In the genomic region with DNA sequence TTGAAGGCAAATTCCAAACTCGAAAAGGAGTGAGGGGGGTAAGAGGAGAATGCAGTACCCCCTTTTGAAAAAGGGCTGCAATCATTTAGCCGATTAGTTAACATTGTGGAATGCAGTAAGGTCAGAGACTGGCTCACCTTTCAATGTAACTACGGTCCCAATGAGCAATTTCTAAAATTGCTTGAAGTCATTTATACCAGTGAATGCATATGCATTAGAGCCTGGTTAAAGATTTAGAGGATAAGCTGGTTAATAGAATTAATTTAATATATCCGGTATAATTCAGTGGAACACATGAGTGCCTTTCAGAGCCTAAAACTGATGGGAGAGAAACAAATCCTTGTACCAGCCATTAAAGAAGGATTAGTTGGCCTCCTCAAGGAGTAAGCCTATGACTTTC, we compare ENCODE assay signal across 28 cellular contexts.
"Had no signal": no experiment of that assay in that cellular context is flagged by ENCODE, and none has a peak within 500 bp of the region (broad histone marks: within the 10 kb centered on the region; RNA-seq: fewer than 3 reads in every experiment).

No MANE protein-coding gene starts in this region.

- H3K36me3 Mint-ChIP-seq: naive thymus-derived CD8-positive, alpha-beta T cell; stimulated activated memory B cell treated with anti-CD40 and anti-IgM and Interleukin-4, amounts not matched to agents 10 μg/mL and 1 μg/mL and 100 μg/mL, for 72 hours; type B pancreatic cell had no signal

- H3K27ac ChIP-seq: left lung, lower lobe of right lung, pancreas, prostate gland, right atrium auricular region, right lobe of liver, tibial nerve, uterus had no signal

- DNase-seq: kidney glomerular epithelial cell; left cardiac atrium; left lung; lower lobe of right lung; mammary epithelial cell; mesenchymal stem cell; naive thymus-derived CD8-positive, alpha-beta T cell; nucleus accumbens; pancreas; posterior cingulate gyrus; right lobe of liver; stimulated activated CD4-positive, alpha-beta T cell treated with anti-CD3 and anti-CD28 coated beads, Interleukin-1b, Interleukin-23, amount 100 ng/mL, for 48 hours; stimulated activated CD4-positive, alpha-beta T cell treated with anti-CD3 and anti-CD28 coated beads, Interleukin-2, amount 100 ng/mL, for 48 hours; stimulated activated CD4-positive, alpha-beta T cell treated with anti-CD3 and anti-CD28 coated beads, Interleukin-4, amount 100 ng/mL, for 4 hours; stimulated activated CD8-positive, alpha-beta memory T cell treated with anti-CD3 and anti-CD28 coated beads, Interleukin-4, amount 100 ng/mL, for 48 hours; stimulated activated naive CD4-positive, alpha-beta T cell treated with Interleukin-2 at 50 U/mL for 16 hours; stimulated activated naive CD8-positive, alpha-beta T cell treated with anti-CD3 and anti-CD28 coated beads, Interleukin-15, amount 100 ng/mL, for 72 hours; substantia nigra; uterus had no signal

- H3K27me3 Mint-ChIP-seq: stimulated activated memory B cell treated with anti-CD40 and anti-IgM and Interleukin-4, amounts not matched to agents 10 μg/mL and 1 μg/mL and 100 μg/mL, for 72 hours; stimulated activated naive CD8-positive, alpha-beta T cell treated with anti-CD3 and anti-CD28 coated beads, Interleukin-15, amount 100 ng/mL, for 72 hours; type B pancreatic cell had no signal

- H3K4me1 Mint-ChIP-seq: naive thymus-derived CD8-positive, alpha-beta T cell; stimulated activated memory B cell treated with anti-CD40 and anti-IgM and Interleukin-4, amounts not matched to agents 10 μg/mL and 1 μg/mL and 100 μg/mL, for 72 hours; stimulated activated naive CD8-positive, alpha-beta T cell treated with anti-CD3 and anti-CD28 coated beads, Interleukin-15, amount 100 ng/mL, for 72 hours had no signal

- FAIRE-seq: keratinocyte, pancreas had no signal

- H3K9me3 ChIP-seq: lower lobe of right lung, pancreas, prostate gland, right atrium auricular region, right lobe of liver, uterus had no signal

- ATAC-seq: left cardiac atrium; naive thymus-derived CD8-positive, alpha-beta T cell; right lobe of liver; stimulated activated memory B cell treated with anti-CD40 and anti-IgM and Interleukin-4, amounts not matched to agents 10 μg/mL and 1 μg/mL and 100 μg/mL, for 72 hours; stimulated activated naive CD8-positive, alpha-beta T cell treated with anti-CD3 and anti-CD28 coated beads, Interleukin-15, amount 100 ng/mL, for 72 hours had no signal

- H3K4me3 ChIP-seq: left lung, lower lobe of right lung, pancreas, prostate gland, right atrium auricular region, right lobe of liver, smooth muscle cell, tibial nerve, uterus had no signal

- H3K4me2 ChIP-seq: smooth muscle cell had no signal

- H3K4me1 ChIP-seq: lower lobe of right lung, prostate gland, right atrium auricular region, right lobe of liver, tibial nerve, uterus had no signal

- H3K36me3 ChIP-seq: left lung, lower lobe of right lung, pancreas, prostate gland, right atrium auricular region, right lobe of liver, tibial nerve, uterus had no signal

- H3K27me3 ChIP-seq: left lung, pancreas, right atrium auricular region, right lobe of liver, tibial nerve, uterus had no signal

- H3K4me3 Mint-ChIP-seq: naive thymus-derived CD8-positive, alpha-beta T cell; nephron; neural crest cell; stimulated activated memory B cell treated with anti-CD40 and anti-IgM and Interleukin-4, amounts not matched to agents 10 μg/mL and 1 μg/mL and 100 μg/mL, for 72 hours; stimulated activated naive CD8-positive, alpha-beta T cell treated with anti-CD3 and anti-CD28 coated beads, Interleukin-15, amount 100 ng/mL, for 72 hours; type B pancreatic cell had no signal

- H3K27ac Mint-ChIP-seq: naive thymus-derived CD8-positive, alpha-beta T cell; stimulated activated memory B cell treated with anti-CD40 and anti-IgM and Interleukin-4, amounts not matched to agents 10 μg/mL and 1 μg/mL and 100 μg/mL, for 72 hours; stimulated activated naive CD8-positive, alpha-beta T cell treated with anti-CD3 and anti-CD28 coated beads, Interleukin-15, amount 100 ng/mL, for 72 hours; type B pancreatic cell had no signal

- H3K9me3 Mint-ChIP-seq: neural crest cell, type B pancreatic cell had no signal
